Comparison of ENCODE assay signal across 8 cellular contexts in the genomic region with DNA sequence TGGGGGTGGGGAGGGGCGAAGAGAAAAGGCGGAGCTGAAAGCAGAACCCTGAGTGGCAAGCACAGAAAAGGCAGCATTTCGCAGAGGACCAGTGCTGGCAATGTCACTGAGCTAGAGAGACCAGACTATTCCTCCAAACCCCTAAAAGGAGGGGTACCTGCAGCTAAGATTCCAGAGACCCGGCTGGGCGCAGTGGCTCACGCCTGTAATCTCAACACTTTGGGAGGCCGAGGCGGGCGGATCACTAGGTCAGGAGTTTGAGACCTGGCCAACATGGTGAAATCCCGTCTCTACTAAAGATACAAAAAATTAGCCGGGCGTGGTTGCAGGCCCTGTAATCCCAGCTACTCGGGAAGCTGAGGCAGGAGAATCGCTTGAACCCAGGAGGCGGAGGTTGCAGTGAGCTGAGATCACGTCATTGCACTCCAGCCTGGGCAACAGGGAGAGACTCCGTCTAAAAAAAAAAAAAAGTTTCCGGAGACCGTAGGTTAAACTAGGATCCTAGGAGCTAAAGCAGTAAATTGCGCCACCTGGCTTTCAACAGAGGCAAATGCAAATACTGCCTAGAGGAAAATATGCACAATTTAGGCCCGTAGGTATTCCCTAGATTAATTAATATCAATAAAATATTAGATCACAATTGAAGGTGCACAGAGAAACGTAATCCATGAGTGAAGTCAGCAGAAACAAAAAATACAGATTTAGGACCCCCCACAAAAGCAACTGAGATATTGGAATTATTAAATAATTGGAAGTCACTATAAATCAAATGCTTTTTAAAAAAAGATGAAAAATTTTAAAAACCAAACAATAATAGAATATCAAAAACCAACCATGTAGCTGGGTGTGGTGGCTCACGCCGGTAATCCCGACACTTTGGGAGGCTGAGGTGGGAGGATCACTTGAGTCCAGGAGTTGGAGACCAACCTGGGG. TPM values are rescaled to one million over a fixed set of nuclear protein-coding genes. Genes with fewer than 3 reads are reported as not detected.
A peak's percentile ranks its signal among the peaks of the same experiment; 100 is the strongest.
DNase-seq lines count a peak whose midpoint lies in the region; ATAC-seq and TF ChIP-seq lines count a peak whose summit lies in the region.

No MANE protein-coding gene starts in this region.

- peaks cover 12% of the 10 kb centered on the region for H3K4me1 ChIP-seq in neural progenitor cell

- H3K27me3 Mint-ChIP-seq in activated T-cell treated with anti-CD3 and anti-CD28 coated beads, Interleukin-2, amount 50 U/mL, for 24 hours: peaks cover 45% of the 10 kb centered on the region
- H3K27me3 Mint-ChIP-seq in neural progenitor cell (ENCODE audit: insufficient read depth, low read depth): peaks cover 27% of the 10 kb centered on the region

- ATAC-seq in GM19463 (IDR thresholded peaks at IDR 0.05; ENCODE audit: unreplicated experiment): no peak
- ATAC-seq in HG02973 (IDR thresholded peaks at IDR 0.05; ENCODE audit: unreplicated experiment): no peak

- H3K36me3 ChIP-seq in neural progenitor cell: no peaks in the 10 kb centered on the region

- no peaks in the 10 kb centered on the region for H3K9me3 ChIP-seq in neural progenitor cell (ENCODE audit: low read depth)

- H4K20me1 ChIP-seq in neural progenitor cell (ENCODE audit: low read depth): peaks cover 23% of the 10 kb centered on the region

- H3K27me3 ChIP-seq in neural progenitor cell: peaks cover 42% of the 10 kb centered on the region

- peak; percentile 84 for TF ChIP-seq CTCF in fibroblast of pulmonary artery (IDR thresholded peaks at IDR 0.05; ENCODE audit: low read length, missing control alignments)
- TF ChIP-seq CTCF in neural progenitor cell (IDR thresholded peaks at IDR 0.05): peak; percentile 93

- no peak for TF ChIP-seq EP300 in Ishikawa (IDR thresholded peaks at IDR 0.05; ENCODE audit: borderline replicate concordance)

- H3K36me3 Mint-ChIP-seq in activated T-cell treated with anti-CD3 and anti-CD28 coated beads, Interleukin-2, amount 50 U/mL, for 24 hours (ENCODE audit: low read depth): peaks cover under 1% of the 10 kb centered on the region
- no peaks in the 10 kb centered on the region for H3K36me3 Mint-ChIP-seq in neural progenitor cell

- H3K4me3 Mint-ChIP-seq in activated T-cell treated with anti-CD3 and anti-CD28 coated beads, Interleukin-2, amount 50 U/mL, for 24 hours: peak overlapping the region; percentile 60
- H3K4me3 Mint-ChIP-seq in neural progenitor cell: no peak overlapping the region

- peak; percentile 54 for DNase-seq in DMS79 (lab: John Stamatoyannopoulos, UW)
- peak; percentile 22 for DNase-seq in NOMO-1 treated with dmso at 0.1 percent for 144 hours (lab: John Stamatoyannopoulos, UW; ENCODE audit: unreplicated experiment)
- peak; percentile 60 for DNase-seq in activated T-cell treated with anti-CD3 and anti-CD28 coated beads, Interleukin-2, amount 50 U/mL, for 24 hours
- DNase-seq in fibroblast of pulmonary artery (ENCODE audit: low read depth): peak; percentile 80
- DNase-seq in neural progenitor cell (ENCODE audit: low spot score): peak; percentile 85

- H3K9ac ChIP-seq in neural progenitor cell: no peak overlapping the region

- peaks cover 6% of the 10 kb centered on the region for H3F3A ChIP-seq in neural progenitor cell (ENCODE audit: low read depth)

- H3K4me2 ChIP-seq in neural progenitor cell: peak overlapping the region; percentile 32

- peak overlapping the region; percentile 14 for H3K27ac Mint-ChIP-seq in activated T-cell treated with anti-CD3 and anti-CD28 coated beads, Interleukin-2, amount 50 U/mL, for 24 hours
- no peak overlapping the region for H3K27ac Mint-ChIP-seq in neural progenitor cell

- H3K4me3 ChIP-seq in fibroblast of pulmonary artery (replicated peaks; ENCODE audit: low read depth, low read length) (no peak overlapping the region), neural progenitor cell (no peak overlapping the region)

- H3K27ac ChIP-seq in neural progenitor cell: no peak overlapping the region

- no peaks in the 10 kb centered on the region for H3K9me3 Mint-ChIP-seq in activated T-cell treated with anti-CD3 and anti-CD28 coated beads, Interleukin-2, amount 50 U/mL, for 24 hours
- H3K9me3 Mint-ChIP-seq in neural progenitor cell: no peaks in the 10 kb centered on the region

- peak; percentile 80 for TF ChIP-seq RAD21 in Ishikawa (IDR thresholded peaks at IDR 0.05; ENCODE audit: low read depth)

- H3K79me2 ChIP-seq in neural progenitor cell (ENCODE audit: low read depth): no peaks in the 10 kb centered on the region

- peaks cover 12% of the 10 kb centered on the region for H3K4me1 Mint-ChIP-seq in activated T-cell treated with anti-CD3 and anti-CD28 coated beads, Interleukin-2, amount 50 U/mL, for 24 hours (ENCODE audit: low read depth)
- H3K4me1 Mint-ChIP-seq in neural progenitor cell: no peaks in the 10 kb centered on the region

- peak overlapping the region; percentile 67 for H2AFZ ChIP-seq in neural progenitor cell (replicated peaks)

TF ChIP-seq in Ishikawa, 13 proteins besides CTCF, POLR2A, EP300 and RAD21:
- TF ChIP-seq, protein P1, sequence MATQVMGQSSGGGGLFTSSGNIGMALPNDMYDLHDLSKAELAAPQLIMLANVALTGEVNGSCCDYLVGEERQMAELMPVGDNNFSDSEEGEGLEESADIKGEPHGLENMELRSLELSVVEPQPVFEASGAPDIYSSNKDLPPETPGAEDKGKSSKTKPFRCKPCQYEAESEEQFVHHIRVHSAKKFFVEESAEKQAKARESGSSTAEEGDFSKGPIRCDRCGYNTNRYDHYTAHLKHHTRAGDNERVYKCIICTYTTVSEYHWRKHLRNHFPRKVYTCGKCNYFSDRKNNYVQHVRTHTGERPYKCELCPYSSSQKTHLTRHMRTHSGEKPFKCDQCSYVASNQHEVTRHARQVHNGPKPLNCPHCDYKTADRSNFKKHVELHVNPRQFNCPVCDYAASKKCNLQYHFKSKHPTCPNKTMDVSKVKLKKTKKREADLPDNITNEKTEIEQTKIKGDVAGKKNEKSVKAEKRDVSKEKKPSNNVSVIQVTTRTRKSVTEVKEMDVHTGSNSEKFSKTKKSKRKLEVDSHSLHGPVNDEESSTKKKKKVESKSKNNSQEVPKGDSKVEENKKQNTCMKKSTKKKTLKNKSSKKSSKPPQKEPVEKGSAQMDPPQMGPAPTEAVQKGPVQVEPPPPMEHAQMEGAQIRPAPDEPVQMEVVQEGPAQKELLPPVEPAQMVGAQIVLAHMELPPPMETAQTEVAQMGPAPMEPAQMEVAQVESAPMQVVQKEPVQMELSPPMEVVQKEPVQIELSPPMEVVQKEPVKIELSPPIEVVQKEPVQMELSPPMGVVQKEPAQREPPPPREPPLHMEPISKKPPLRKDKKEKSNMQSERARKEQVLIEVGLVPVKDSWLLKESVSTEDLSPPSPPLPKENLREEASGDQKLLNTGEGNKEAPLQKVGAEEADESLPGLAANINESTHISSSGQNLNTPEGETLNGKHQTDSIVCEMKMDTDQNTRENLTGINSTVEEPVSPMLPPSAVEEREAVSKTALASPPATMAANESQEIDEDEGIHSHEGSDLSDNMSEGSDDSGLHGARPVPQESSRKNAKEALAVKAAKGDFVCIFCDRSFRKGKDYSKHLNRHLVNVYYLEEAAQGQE (IDR thresholded peaks at IDR 0.05; ENCODE audit: low read depth): no peak
- TF ChIP-seq, protein P2, sequence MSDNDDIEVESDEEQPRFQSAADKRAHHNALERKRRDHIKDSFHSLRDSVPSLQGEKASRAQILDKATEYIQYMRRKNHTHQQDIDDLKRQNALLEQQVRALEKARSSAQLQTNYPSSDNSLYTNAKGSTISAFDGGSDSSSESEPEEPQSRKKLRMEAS (IDR thresholded peaks at IDR 0.05): no peak
- TF ChIP-seq FOXM1 (IDR thresholded peaks at IDR 0.05; ENCODE audit: borderline replicate concordance, low read depth) (no peak), NFIC (IDR thresholded peaks at IDR 0.05) (no peak), EGR1 (IDR thresholded peaks at IDR 0.05) (no peak), TAF1 (IDR thresholded peaks at IDR 0.05; ENCODE audit: low read depth) (no peak), ZBTB7A (IDR thresholded peaks at IDR 0.05; ENCODE audit: low read depth) (no peak), CEBPB (IDR thresholded peaks at IDR 0.05) (no peak), YY1 (IDR thresholded peaks at IDR 0.05; ENCODE audit: low read depth) (no peak), TCF12 (IDR thresholded peaks at IDR 0.05; ENCODE audit: low read depth) (no peak), CREB1 (IDR thresholded peaks at IDR 0.05; ENCODE audit: low read depth) (no peak), TEAD4 (IDR thresholded peaks at IDR 0.05) (no peak)
- TF ChIP-seq, protein P3, sequence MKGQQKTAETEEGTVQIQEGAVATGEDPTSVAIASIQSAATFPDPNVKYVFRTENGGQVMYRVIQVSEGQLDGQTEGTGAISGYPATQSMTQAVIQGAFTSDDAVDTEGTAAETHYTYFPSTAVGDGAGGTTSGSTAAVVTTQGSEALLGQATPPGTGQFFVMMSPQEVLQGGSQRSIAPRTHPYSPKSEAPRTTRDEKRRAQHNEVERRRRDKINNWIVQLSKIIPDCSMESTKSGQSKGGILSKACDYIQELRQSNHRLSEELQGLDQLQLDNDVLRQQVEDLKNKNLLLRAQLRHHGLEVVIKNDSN (IDR thresholded peaks at IDR 0.05): no peak
TF ChIP-seq in Ishikawa: peak in this region for 0.

RNA-seq across cellular contexts. Expression of a gene that starts 4.9 kb away (rescaled TPM):
- 0.56 and 1.2 TPM in 2 replicates for total RNA-seq in neural progenitor cell (ENCODE audit: low replicate concordance)

RNA-seq across cellular contexts. Expression of a gene that starts 19.5 kb away (rescaled TPM):
- 71.4 and 78.0 TPM in 2 replicates for total RNA-seq in neural progenitor cell (ENCODE audit: low replicate concordance)

RNA-seq across cellular contexts. Expression of a gene that starts 21.1 kb away (rescaled TPM):
- 0.12 TPM in 1 of 2 replicates, not detected in the other for total RNA-seq in neural progenitor cell (ENCODE audit: low replicate concordance)

RNA-seq across cellular contexts. Expression of a gene that starts 28.1 kb away (rescaled TPM):
- total RNA-seq in neural progenitor cell (ENCODE audit: low replicate concordance): not detected in 2 replicates

RNA-seq across cellular contexts. Expression of a gene that starts 40.5 kb away (rescaled TPM):
- 0.56 and 1.4 TPM in 2 replicates for total RNA-seq in neural progenitor cell (ENCODE audit: low replicate concordance)

Comparison
In these comparisons a context has a peak if more than half of its experiments do, and no peak if none do; other contexts are left out.
1. DNase-seq: peak in every context shown above with its lines; median percentile 85 in neural progenitor cell; 80 in fibroblast of pulmonary artery; 60 in activated T-cell treated with anti-CD3 and anti-CD28 coated beads, Interleukin-2, amount 50 U/mL, for 24 hours; 54 in DMS79; 22 in NOMO-1 treated with dmso at 0.1 percent for 144 hours.